ENCODE assay signal across 8 cellular contexts in the genomic region with DNA sequence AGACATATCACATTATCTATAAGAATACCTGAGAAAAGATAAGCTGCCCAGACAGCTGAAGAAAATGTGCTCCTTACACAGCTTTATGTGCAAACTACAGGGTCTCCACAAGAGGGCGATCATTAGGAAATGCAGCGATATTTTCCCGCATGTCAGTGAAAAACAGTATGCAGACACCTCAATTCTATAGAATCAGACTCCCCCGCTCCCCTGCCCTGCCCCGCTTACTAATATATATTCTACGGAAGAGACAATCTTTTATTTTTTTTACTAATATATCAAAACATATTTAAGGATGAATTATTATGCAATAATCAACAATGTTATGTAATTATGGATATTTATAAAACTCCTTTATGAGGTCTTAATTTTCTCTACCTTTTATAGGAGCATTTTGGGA.
DNase-seq lines count a peak whose midpoint lies in the region; TF ChIP-seq lines count a peak whose summit lies in the region.

No MANE protein-coding gene starts in this region.

- no peaks in the 10 kb centered on the region for H3K27me3 Mint-ChIP-seq in neural crest cell (ENCODE audit: low read depth)

- POLR2A ChIA-PET in HEK293T (lab: Yijun Ruan, JAX), result no interaction called here

- CTCF ChIA-PET in HEK293T (lab: Yijun Ruan, JAX), result interaction anchor here (0.6 to 2.2 kb wide), 7 partner anchors 17 to 837 kb away, joined by 3 to 12 read pairs (median 4); no protein-coding TSS in a partner anchor

- no peak overlapping the region for H2AFZ ChIP-seq in MM.1S (ENCODE audit: low read length)

- peaks cover 33% of the 10 kb centered on the region for H3K4me1 Mint-ChIP-seq in neural crest cell

- no peak overlapping the region for H3K27ac Mint-ChIP-seq in neural crest cell (ENCODE audit: unreplicated experiment)

- H3K4me3 ChIP-seq in MM.1S (ENCODE audit: low read length), result no peak overlapping the region
- H3K4me3 ChIP-seq in epithelial cell of proximal tubule (ENCODE audit: low read depth, low read length), result no peak overlapping the region

- H3K36me3 Mint-ChIP-seq in neural crest cell (ENCODE audit: low read depth), result no peaks in the 10 kb centered on the region

- H3K9me2 ChIP-seq in MM.1S (replicated peaks; ENCODE audit: insufficient read depth, low read length), result no peaks in the 10 kb centered on the region

- no peak overlapping the region for H3K27ac ChIP-seq in MM.1S (ENCODE audit: low read length)

- H3K4me2 ChIP-seq in MM.1S (ENCODE audit: low read depth, low read length), result no peak overlapping the region

- TF ChIP-seq CTCF in GM10266 (IDR thresholded peaks at IDR 0.05; ENCODE audit: control insufficient read depth, insufficient read depth, low read depth, missing control alignments) (peak; percentile 87), MM.1S (IDR thresholded peaks at IDR 0.05; ENCODE audit: low read length) (peak; percentile 67), epithelial cell of proximal tubule (conservative IDR thresholded peaks at IDR 0.05; ENCODE audit: low read depth, low read length) (peak; percentile 89), neural crest cell (conservative IDR thresholded peaks at IDR 0.05) (peak; percentile 90)

- H3K27me3 ChIP-seq in MM.1S (replicated peaks; ENCODE audit: insufficient read depth, low read length), result no peaks in the 10 kb centered on the region

- no peaks in the 10 kb centered on the region for H3K4me1 ChIP-seq in MM.1S (ENCODE audit: low read length)

- H3K9ac ChIP-seq in MM.1S (ENCODE audit: low read length), result no peak overlapping the region

- no peaks in the 10 kb centered on the region for H3K36me3 ChIP-seq in MM.1S (replicated peaks; ENCODE audit: insufficient read depth, low read length)

- no peak overlapping the region for H3K4me3 Mint-ChIP-seq in neural crest cell

- no peaks in the 10 kb centered on the region for H3K9me3 ChIP-seq in MM.1S (replicated peaks; ENCODE audit: insufficient read depth, low read length)

- H3K79me2 ChIP-seq in MM.1S (ENCODE audit: low read length), result no peaks in the 10 kb centered on the region

- no peaks in the 10 kb centered on the region for H4K20me1 ChIP-seq in MM.1S (ENCODE audit: insufficient read depth, low read length)

- H3F3A ChIP-seq in MM.1S (ENCODE audit: insufficient read depth, low read length), result no peaks in the 10 kb centered on the region

- DNase-seq in A172 (ENCODE audit: low spot score), result peak; percentile 64
- DNase-seq in GM10266 (ENCODE audit: extremely low spot score), result peak; percentile 19
- DNase-seq in HEK293T (ENCODE audit: extremely low spot score), result peak; percentile 68
- DNase-seq in MM.1S, result peak; percentile 66
- DNase-seq in SKM-1 (lab: John Stamatoyannopoulos, UW; ENCODE audit: unreplicated experiment), result peak; percentile 60
- DNase-seq in epithelial cell of proximal tubule (ENCODE audit: low read depth), result no peak
- DNase-seq in neural crest cell (ENCODE audit: low read depth, low spot score), result peak; percentile 58
- no peak for DNase-seq in cerebellar nuclear complex (lab: John Stamatoyannopoulos, UW)

- H3K9me3 Mint-ChIP-seq in neural crest cell, result peaks cover 5% of the 10 kb centered on the region

TF ChIP-seq in HEK293T, 16 proteins besides CTCF, POLR2A, EP300 and RAD21:
- TF ChIP-seq PKNOX1 (IDR thresholded peaks at IDR 0.05), result peak; percentile 19; the same call in 1 of the 2 replicates
- no peak for TF ChIP-seq LEF1 (IDR thresholded peaks at IDR 0.05; ENCODE audit: borderline replicate concordance)
- TF ChIP-seq FOXA1 (IDR thresholded peaks at IDR 0.05), result no peak
- no peak for TF ChIP-seq CTBP1 (IDR thresholded peaks at IDR 0.05; ENCODE audit: borderline replicate concordance)
- TF ChIP-seq FOXM1 (IDR thresholded peaks at IDR 0.05; ENCODE audit: borderline replicate concordance), result no peak
- TF ChIP-seq L3MBTL2 (conservative IDR thresholded peaks at IDR 0.05), result no peak
TF ChIP-seq in HEK293T: peak in this region for 1.

Comparison
In these comparisons a context has a peak if more than half of its experiments do, and no peak if none do; other contexts are left out.
1. DNase-seq: peak in A172 (single experiment), GM10266 (single experiment), HEK293T (single experiment), MM.1S (single experiment), SKM-1 (single experiment) and neural crest cell (single experiment); none in epithelial cell of proximal tubule (single experiment) and cerebellar nuclear complex (0 of 2).
2. Peak in every context shown above with its lines, with median percentiles within 50 percentile points of each other: CTCF ChIP-seq.